Comparison of ENCODE assay signal across 8 cellular contexts in the genomic region with DNA sequence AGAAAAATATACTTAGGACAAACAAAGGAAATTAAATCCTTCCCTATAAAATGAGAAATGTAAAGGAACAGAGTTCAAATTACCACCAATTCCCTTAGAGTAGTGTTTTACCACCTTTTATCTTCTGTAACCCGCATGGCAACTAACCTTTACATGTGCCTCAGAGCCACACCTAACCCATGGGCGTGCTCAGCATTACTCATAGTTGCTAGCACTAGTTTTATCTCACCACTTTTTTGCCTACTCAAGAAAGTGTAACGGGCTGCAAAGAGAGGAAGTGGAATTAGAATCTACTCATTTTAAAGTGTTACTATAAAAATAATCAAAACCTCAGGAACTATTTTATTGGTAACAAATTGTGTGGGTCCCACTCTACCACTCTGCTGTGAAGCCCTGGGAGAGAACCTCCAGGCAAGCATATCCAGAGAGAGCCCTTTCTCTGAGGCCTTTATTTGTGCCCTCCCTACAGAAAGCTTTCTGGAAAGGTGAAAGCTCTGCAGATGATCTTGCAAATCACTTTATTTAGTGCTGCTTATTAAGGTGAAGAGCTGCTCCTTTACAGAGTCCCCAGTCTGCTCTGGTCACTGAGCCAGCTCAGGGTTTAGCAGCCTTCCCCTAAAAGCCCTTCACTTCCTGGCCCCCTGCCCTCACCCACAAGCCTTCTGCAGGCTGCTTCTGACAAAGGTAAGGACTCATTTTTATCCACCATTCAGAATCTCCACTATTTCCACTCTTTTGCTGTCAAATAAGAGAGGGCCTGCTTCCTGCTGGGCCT.
A peak's percentile ranks its signal among the peaks of the same experiment; 100 is the strongest.
DNase-seq lines count a peak whose midpoint lies in the region; ATAC-seq lines count a peak whose summit lies in the region.

No MANE protein-coding gene starts in this region.

- intact Hi-C loops in Right ventricle myocardium inferior (cut with DNase I): no loop called here

- peak; percentile 27 to 36 for DNase-seq in activated CD4-positive, alpha-beta T cell treated with anti-CD3 and anti-CD28 coated beads for 24 hours (ENCODE audit: low read depth in 2 of 2)
- DNase-seq in germinal center (ENCODE audit: low spot score) (peak; percentile 48), Right ventricle myocardium inferior (ENCODE audit: missing footprints) (no peak), NCI-H510A (lab: John Stamatoyannopoulos, UW) (no peak), UCSD-AML1 (lab: John Stamatoyannopoulos, UW; ENCODE audit: unreplicated experiment) (no peak)
- DNase-seq in stimulated activated naive CD4-positive, alpha-beta T cell (lab: John Stamatoyannopoulos, UW): peak in 5 of 6 experiments; percentile 14 to 58 (median 45)

- ATAC-seq in GM19351 (IDR thresholded peaks at IDR 0.05; ENCODE audit: unreplicated experiment): peak; percentile 96
- ATAC-seq in HG03159 (IDR thresholded peaks at IDR 0.05; ENCODE audit: unreplicated experiment): peak; percentile 95
- no peak for ATAC-seq in Right ventricle myocardium inferior

Comparison
In these comparisons a context has a peak if more than half of its experiments do, and no peak if none do; other contexts are left out.
1. DNase-seq: peak in activated CD4-positive, alpha-beta T cell treated with anti-CD3 and anti-CD28 coated beads for 24 hours (2 of 2), germinal center (single experiment) and stimulated activated naive CD4-positive, alpha-beta T cell (5 of 6); none in Right ventricle myocardium inferior (single experiment), NCI-H510A (single experiment) and UCSD-AML1 (single experiment).